ENCODE assay signal across 8 cellular contexts in genomic region chr1:61049850-61050540, GRCh38. TPM values are rescaled to one million over a fixed set of nuclear protein-coding genes. Genes with fewer than 3 reads are reported as not detected.
A peak's percentile ranks its signal among the peaks of the same experiment; 100 is the strongest.
DNase-seq lines count a peak whose midpoint lies in the region; ATAC-seq and TF ChIP-seq lines count a peak whose summit lies in the region.

No MANE protein-coding gene starts in this region.

- peak; percentile 79 for ATAC-seq in GM21737 (IDR thresholded peaks at IDR 0.05; ENCODE audit: unreplicated experiment)

- H3K4me1 Mint-ChIP-seq in neural progenitor cell, result peaks cover 42% of the 10 kb centered on the region

- no peak overlapping the region for H3K27ac Mint-ChIP-seq in neural progenitor cell

- TF ChIP-seq EP300 in stomach (IDR thresholded peaks at IDR 0.05), result no peak

- H3K36me3 ChIP-seq in neural progenitor cell, result no peaks in the 10 kb centered on the region
- no peaks in the 10 kb centered on the region for H3K36me3 ChIP-seq in stomach

- intact Hi-C loops in stomach (cut with DNase I; ENCODE audit: low total_unique reads), result loop anchor here (5.0 kb wide), 1 partner anchor 402 kb away; no protein-coding TSS in a partner anchor

- H3K36me3 Mint-ChIP-seq in neural progenitor cell, result no peaks in the 10 kb centered on the region

- TF ChIP-seq POLR2A in stomach (IDR thresholded peaks at IDR 0.05), result no peak

- H3K9ac ChIP-seq in neural progenitor cell, result no peak overlapping the region

- H3K27me3 ChIP-seq in neural progenitor cell, result peaks cover 48% of the 10 kb centered on the region
- peaks cover 0 to 21% (median 0%) of the 10 kb centered on the region in 3 donors for H3K27me3 ChIP-seq in stomach

- H3K4me3 ChIP-seq in LNCaP clone FGC (ENCODE audit: low read depth, low read length), result peak overlapping the region; percentile 58
- H3K4me3 ChIP-seq in neural progenitor cell, result peak overlapping the region; percentile 70
- peak overlapping the region; percentile 74 to 95 (median 88) for H3K4me3 ChIP-seq in stomach

- H3K9me3 ChIP-seq in neural progenitor cell (ENCODE audit: low read depth) (no peaks in the 10 kb centered on the region), stomach (no peaks in the 10 kb centered on the region)

- peaks cover 38% of the 10 kb centered on the region for H4K20me1 ChIP-seq in neural progenitor cell (ENCODE audit: low read depth)

- peak overlapping the region; percentile 85 for H3K4me3 Mint-ChIP-seq in neural progenitor cell

- H3K4me1 ChIP-seq in neural progenitor cell (peaks cover 11% of the 10 kb centered on the region), stomach (peaks cover 13 to 47% (median 38%) of the 10 kb centered on the region in 4 donors)

- H3K79me2 ChIP-seq in neural progenitor cell (ENCODE audit: low read depth), result no peaks in the 10 kb centered on the region

- H3K27ac ChIP-seq in neural progenitor cell (no peak overlapping the region), stomach (peak overlapping the region; percentile 93 to 99 (median 95))

- 0 to 2% (median 1%) methylated on average over 10 to 48 of the region's 48 CpGs for WGBS in stomach, 5 donors

- no peaks in the 10 kb centered on the region for H3K9me3 Mint-ChIP-seq in neural progenitor cell

- peaks cover 23% of the 10 kb centered on the region for H3F3A ChIP-seq in neural progenitor cell (ENCODE audit: low read depth)

- H3K27me3 Mint-ChIP-seq in neural progenitor cell (ENCODE audit: insufficient read depth, low read depth), result peaks cover 41% of the 10 kb centered on the region

- H2AFZ ChIP-seq in neural progenitor cell (replicated peaks), result peak overlapping the region; percentile 93

- peak overlapping the region; percentile 80 for H3K4me2 ChIP-seq in neural progenitor cell

- TF ChIP-seq CTCF in LNCaP clone FGC (IDR thresholded peaks at IDR 0.05; ENCODE audit: control insufficient read depth, extremely low read depth, insufficient read depth), result peak; percentile 96
- peak; percentile 93 for TF ChIP-seq CTCF in neural progenitor cell (IDR thresholded peaks at IDR 0.05)
- peak in 6 of 7 experiments; percentile 52 to 98 (median 95) for TF ChIP-seq CTCF in stomach (IDR thresholded peaks at IDR 0.05)

- DNase-seq in DMS 273 (lab: John Stamatoyannopoulos, UW; ENCODE audit: unreplicated experiment) (peak; percentile 95), LNCaP clone FGC (ENCODE audit: low read depth) (peak; percentile 65), SHP77 treated with DMSO at 0.1 percent for 48 hours (lab: John Stamatoyannopoulos, UW) (peak; percentile 90), foreskin melanocyte (peak; percentile 79), neural progenitor cell (ENCODE audit: low spot score) (peak; percentile 93), stomach (peak; percentile 96)
- peak; percentile 87 for DNase-seq in activated gamma-delta T cell treated with anti-CD3 and anti-CD28 coated beads, Interleukin-2, amount 50 U/mL, for 16 hours (ENCODE audit: low read depth)

RNA-seq across cellular contexts. Expression of gene NFIA, which starts 32.4 kb away (rescaled TPM):
- 1.7 and 5.3 TPM in 2 replicates for total RNA-seq in neural progenitor cell (ENCODE audit: low replicate concordance)
- total RNA-seq in stomach, result 100 to 1,000 TPM in 1 of 5 donors, 10 to 100 TPM in 4; 16.8 to 108 (median 61.0) TPM
- 10 to 100 TPM in 2 of 3 donors, 1 to 10 TPM in 1; 9.6 to 11.9 (median 10.0) TPM for polyA plus RNA-seq in stomach
